In the genomic region with DNA sequence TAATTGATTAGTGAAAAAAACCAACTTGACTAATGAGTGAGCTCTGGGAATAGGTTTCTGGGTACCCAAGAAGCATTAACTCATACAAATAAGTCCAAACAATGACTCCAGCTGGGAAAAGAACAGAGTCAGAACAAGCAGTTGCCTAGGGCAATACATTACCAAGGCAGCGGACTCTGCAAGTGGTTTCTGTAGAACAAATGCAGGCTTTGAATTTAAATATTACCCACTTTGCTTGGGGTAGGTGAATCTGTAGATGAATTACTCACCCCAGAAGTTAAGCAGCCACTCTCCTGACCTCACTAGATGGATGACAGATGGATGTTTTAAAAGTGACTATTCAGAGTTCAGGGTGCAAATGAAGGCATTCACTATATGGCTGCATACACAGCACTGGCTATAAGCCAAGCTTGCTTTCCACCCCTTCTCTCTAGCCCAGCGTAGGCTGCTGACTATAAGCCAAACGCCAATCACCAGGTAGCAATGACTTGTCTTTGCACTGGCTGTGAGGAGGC, we compare ENCODE assay signal across 1 cellular context.
TF ChIP-seq lines count a peak whose summit lies in the region.

No MANE protein-coding gene starts in this region.

TF ChIP-seq in SK-N-SH, 30 proteins besides CTCF, POLR2A, EP300 and RAD21 (continued from another document):
- TF ChIP-seq TAF1 (IDR thresholded peaks at IDR 0.05; ENCODE audit: borderline replicate concordance, low read depth, low read length) = no peak
- TF ChIP-seq NRF1 (IDR thresholded peaks at IDR 0.05; ENCODE audit: low read depth, low read length) = no peak
- TF ChIP-seq CHD2 (IDR thresholded peaks at IDR 0.05; ENCODE audit: low read length, partially characterized antibody) = peak; percentile 4
- no peak for TF ChIP-seq YY1 (IDR thresholded peaks at IDR 0.05; ENCODE audit: low read depth)
- TF ChIP-seq, protein P1, sequence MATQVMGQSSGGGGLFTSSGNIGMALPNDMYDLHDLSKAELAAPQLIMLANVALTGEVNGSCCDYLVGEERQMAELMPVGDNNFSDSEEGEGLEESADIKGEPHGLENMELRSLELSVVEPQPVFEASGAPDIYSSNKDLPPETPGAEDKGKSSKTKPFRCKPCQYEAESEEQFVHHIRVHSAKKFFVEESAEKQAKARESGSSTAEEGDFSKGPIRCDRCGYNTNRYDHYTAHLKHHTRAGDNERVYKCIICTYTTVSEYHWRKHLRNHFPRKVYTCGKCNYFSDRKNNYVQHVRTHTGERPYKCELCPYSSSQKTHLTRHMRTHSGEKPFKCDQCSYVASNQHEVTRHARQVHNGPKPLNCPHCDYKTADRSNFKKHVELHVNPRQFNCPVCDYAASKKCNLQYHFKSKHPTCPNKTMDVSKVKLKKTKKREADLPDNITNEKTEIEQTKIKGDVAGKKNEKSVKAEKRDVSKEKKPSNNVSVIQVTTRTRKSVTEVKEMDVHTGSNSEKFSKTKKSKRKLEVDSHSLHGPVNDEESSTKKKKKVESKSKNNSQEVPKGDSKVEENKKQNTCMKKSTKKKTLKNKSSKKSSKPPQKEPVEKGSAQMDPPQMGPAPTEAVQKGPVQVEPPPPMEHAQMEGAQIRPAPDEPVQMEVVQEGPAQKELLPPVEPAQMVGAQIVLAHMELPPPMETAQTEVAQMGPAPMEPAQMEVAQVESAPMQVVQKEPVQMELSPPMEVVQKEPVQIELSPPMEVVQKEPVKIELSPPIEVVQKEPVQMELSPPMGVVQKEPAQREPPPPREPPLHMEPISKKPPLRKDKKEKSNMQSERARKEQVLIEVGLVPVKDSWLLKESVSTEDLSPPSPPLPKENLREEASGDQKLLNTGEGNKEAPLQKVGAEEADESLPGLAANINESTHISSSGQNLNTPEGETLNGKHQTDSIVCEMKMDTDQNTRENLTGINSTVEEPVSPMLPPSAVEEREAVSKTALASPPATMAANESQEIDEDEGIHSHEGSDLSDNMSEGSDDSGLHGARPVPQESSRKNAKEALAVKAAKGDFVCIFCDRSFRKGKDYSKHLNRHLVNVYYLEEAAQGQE (IDR thresholded peaks at IDR 0.05; ENCODE audit: low read depth, low read length) = no peak
- TF ChIP-seq, protein P2, sequence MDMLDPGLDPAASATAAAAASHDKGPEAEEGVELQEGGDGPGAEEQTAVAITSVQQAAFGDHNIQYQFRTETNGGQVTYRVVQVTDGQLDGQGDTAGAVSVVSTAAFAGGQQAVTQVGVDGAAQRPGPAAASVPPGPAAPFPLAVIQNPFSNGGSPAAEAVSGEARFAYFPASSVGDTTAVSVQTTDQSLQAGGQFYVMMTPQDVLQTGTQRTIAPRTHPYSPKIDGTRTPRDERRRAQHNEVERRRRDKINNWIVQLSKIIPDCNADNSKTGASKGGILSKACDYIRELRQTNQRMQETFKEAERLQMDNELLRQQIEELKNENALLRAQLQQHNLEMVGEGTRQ (IDR thresholded peaks at IDR 0.05; ENCODE audit: borderline replicate concordance, low read depth, low read length) = no peak
- TF ChIP-seq JUND (IDR thresholded peaks at IDR 0.05) = no peak
TF ChIP-seq in SK-N-SH: peak in this region for 5.
